Comparison of ENCODE assay signal across 1 cellular context in genomic region chr3:187906416-187906815, GRCh38.
TF ChIP-seq lines count a peak whose summit lies in the region.

No MANE protein-coding gene starts in this region.

TF ChIP-seq in GM23338, 12 proteins besides CTCF, POLR2A, EP300 and RAD21 (continued from another document):
- TF ChIP-seq, protein P1, sequence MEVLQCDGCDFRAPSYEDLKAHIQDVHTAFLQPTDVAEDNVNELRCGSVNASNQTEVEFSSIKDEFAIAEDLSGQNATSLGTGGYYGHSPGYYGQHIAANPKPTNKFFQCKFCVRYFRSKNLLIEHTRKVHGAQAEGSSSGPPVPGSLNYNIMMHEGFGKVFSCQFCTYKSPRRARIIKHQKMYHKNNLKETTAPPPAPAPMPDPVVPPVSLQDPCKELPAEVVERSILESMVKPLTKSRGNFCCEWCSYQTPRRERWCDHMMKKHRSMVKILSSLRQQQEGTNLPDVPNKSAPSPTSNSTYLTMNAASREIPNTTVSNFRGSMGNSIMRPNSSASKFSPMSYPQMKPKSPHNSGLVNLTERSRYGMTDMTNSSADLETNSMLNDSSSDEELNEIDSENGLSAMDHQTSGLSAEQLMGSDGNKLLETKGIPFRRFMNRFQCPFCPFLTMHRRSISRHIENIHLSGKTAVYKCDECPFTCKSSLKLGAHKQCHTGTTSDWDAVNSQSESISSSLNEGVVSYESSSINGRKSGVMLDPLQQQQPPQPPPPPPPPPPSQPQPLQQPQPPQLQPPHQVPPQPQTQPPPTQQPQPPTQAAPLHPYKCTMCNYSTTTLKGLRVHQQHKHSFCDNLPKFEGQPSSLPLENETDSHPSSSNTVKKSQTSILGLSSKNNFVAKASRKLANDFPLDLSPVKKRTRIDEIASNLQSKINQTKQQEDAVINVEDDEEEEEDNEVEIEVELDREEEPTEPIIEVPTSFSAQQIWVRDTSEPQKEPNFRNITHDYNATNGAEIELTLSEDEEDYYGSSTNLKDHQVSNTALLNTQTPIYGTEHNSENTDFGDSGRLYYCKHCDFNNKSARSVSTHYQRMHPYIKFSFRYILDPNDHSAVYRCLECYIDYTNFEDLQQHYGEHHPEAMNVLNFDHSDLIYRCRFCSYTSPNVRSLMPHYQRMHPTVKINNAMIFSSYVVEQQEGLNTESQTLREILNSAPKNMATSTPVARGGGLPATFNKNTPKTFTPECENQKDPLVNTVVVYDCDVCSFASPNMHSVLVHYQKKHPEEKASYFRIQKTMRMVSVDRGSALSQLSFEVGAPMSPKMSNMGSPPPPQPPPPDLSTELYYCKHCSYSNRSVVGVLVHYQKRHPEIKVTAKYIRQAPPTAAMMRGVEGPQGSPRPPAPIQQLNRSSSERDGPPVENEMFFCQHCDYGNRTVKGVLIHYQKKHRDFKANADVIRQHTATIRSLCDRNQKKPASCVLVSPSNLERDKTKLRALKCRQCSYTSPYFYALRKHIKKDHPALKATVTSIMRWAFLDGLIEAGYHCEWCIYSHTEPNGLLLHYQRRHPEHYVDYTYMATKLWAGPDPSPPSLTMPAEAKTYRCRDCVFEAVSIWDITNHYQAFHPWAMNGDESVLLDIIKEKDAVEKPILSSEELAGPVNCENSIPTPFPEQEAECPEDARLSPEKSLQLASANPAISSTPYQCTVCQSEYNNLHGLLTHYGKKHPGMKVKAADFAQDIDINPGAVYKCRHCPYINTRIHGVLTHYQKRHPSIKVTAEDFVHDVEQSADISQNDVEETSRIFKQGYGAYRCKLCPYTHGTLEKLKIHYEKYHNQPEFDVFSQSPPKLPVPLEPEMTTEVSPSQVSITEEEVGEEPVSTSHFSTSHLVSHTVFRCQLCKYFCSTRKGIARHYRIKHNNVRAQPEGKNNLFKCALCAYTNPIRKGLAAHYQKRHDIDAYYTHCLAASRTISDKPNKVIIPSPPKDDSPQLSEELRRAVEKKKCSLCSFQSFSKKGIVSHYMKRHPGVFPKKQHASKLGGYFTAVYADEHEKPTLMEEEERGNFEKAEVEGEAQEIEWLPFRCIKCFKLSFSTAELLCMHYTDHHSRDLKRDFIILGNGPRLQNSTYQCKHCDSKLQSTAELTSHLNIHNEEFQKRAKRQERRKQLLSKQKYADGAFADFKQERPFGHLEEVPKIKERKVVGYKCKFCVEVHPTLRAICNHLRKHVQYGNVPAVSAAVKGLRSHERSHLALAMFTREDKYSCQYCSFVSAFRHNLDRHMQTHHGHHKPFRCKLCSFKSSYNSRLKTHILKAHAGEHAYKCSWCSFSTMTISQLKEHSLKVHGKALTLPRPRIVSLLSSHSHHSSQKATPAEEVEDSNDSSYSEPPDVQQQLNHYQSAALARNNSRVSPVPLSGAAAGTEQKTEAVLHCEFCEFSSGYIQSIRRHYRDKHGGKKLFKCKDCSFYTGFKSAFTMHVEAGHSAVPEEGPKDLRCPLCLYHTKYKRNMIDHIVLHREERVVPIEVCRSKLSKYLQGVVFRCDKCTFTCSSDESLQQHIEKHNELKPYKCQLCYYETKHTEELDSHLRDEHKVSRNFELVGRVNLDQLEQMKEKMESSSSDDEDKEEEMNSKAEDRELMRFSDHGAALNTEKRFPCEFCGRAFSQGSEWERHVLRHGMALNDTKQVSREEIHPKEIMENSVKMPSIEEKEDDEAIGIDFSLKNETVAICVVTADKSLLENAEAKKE (CRISPR knock-in tag; IDR thresholded peaks at IDR 0.05), result no peak
- TF ChIP-seq EZH2phosphoT487 (IDR thresholded peaks at IDR 0.05; ENCODE audit: unreplicated experiment) (no peak), ETS1 (IDR thresholded peaks at IDR 0.05) (no peak)
